Comparison of ENCODE assay signal across 20 cellular contexts in the genomic region with DNA sequence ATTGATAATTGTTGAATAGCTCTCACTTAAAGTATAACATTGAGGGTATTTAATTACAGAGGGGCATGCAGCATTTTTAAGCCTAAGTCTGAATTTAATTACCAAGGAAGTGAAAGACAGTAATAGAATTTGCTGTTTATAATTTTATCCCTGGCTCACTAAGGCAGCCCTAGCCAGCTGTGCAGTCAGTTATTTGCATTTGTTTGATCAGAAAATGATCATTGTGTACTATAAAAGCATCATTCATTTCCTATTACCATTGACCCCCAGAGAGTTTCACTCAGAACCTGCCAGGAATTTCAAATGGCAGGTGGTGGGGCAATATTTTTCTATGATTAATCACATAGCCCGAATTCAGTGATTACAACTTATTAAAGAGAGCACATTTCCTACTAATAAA.
"Had no signal": no experiment of that assay in that cellular context is flagged by ENCODE, and none has a peak within 500 bp of the region (broad histone marks: within the 10 kb centered on the region; RNA-seq: fewer than 3 reads in every experiment).

No MANE protein-coding gene starts in this region.

- H3K27ac ChIP-seq: body of pancreas, cardiac muscle cell, epithelial cell of prostate, heart left ventricle, neutrophil, ovary, prostate gland, tibial nerve had no signal

- H3K9me3 ChIP-seq: body of pancreas, neutrophil, ovary, prostate gland, tibial nerve had no signal

- ATAC-seq: activated naive CD8-positive, alpha-beta T cell treated with anti-CD3 and anti-CD28 coated beads, Interleukin-2, amount 50 U/mL, for 24 hours; body of pancreas; heart left ventricle; left cardiac atrium; WTC11 had no signal

- DNase-seq: activated CD8-positive, alpha-beta memory T cell treated with anti-CD3 and anti-CD28 coated beads for 24 hours; activated CD8-positive, alpha-beta memory T cell treated with anti-CD3 and anti-CD28 coated beads, Interleukin-2, amount 50 U/mL, for 4 hours; activated naive CD4-positive, alpha-beta T cell; activated naive CD8-positive, alpha-beta T cell treated with anti-CD3 and anti-CD28 coated beads, Interleukin-2, amount 50 U/mL, for 24 hours; activated T-cell treated with anti-CD3 and anti-CD28 coated beads, Interleukin-2, amount 50 U/mL, for 4 hours; anterior cingulate cortex; body of pancreas; heart left ventricle; islet precursor cell; left cardiac atrium; ovary; stimulated activated CD4-positive, alpha-beta T cell treated with anti-CD3 and anti-CD28 coated beads, Interleukin-4, amount 100 ng/mL, for 4 hours; substantia nigra; T1000 had no signal

- H3K36me3 ChIP-seq: cardiac muscle cell, heart left ventricle, neutrophil, ovary, prostate gland, tibial nerve had no signal

- H3K27me3 ChIP-seq: body of pancreas, cardiac muscle cell, neutrophil, ovary, tibial nerve had no signal

- H3K4me1 ChIP-seq: body of pancreas, heart left ventricle, prostate gland, tibial nerve had no signal

- H3K4me3 ChIP-seq: body of pancreas, cardiac muscle cell, heart left ventricle, ovary, prostate gland, tibial nerve had no signal
